8 cellular contexts compared by ENCODE assay signal in genomic region chr1:149390173-149390926, GRCh38.
DNase-seq lines count a peak whose midpoint lies in the region; TF ChIP-seq lines count a peak whose summit lies in the region.
"Not testable (repeated sequence)": the region's sequence is repeated elsewhere in the genome, so short reads cannot be mapped to it uniquely, and the experiment has no call there.

No MANE protein-coding gene starts in this region.

- H3K36me3 ChIP-seq in GM06990 (ENCODE audit: control insufficient read depth, insufficient read depth, low read length); esophagus (ENCODE audit: control insufficient read depth in 2 of 2, insufficient read depth in 2 of 2, low read length in 1 of 2): not testable (repeated sequence)

- H3K4me3 ChIP-seq in GM06990 (replicated peaks; ENCODE audit: low read depth, low read length) = peak overlapping the region; percentile 53
- H3K4me3 ChIP-seq in esophagus (ENCODE audit: low read depth in 1 of 2, low read length in 2 of 2) = peak overlapping the region; percentile 48 to 58

- H3K27me3 Mint-ChIP-seq in type B pancreatic cell = not testable (repeated sequence)

- peak overlapping the region; percentile 75 to 86 for H3K27ac ChIP-seq in esophagus (ENCODE audit: low read depth in 2 of 2, low read length in 1 of 2)

- H3K27me3 ChIP-seq in GM06990 (replicated peaks; ENCODE audit: control insufficient read depth, insufficient read depth, low read length); esophagus (ENCODE audit: control insufficient read depth in 1 of 2, insufficient read depth in 2 of 2, low read length in 2 of 2): not testable (repeated sequence)

- TF ChIP-seq CTCF in GM06990 (IDR thresholded peaks at IDR 0.05; ENCODE audit: insufficient read depth, low read length, poor library complexity, severe bottlenecking); type B pancreatic cell (conservative IDR thresholded peaks at IDR 0.05): not testable (repeated sequence)

- H3K4me1 ChIP-seq in esophagus (ENCODE audit: control insufficient read depth in 2 of 2, insufficient read depth in 2 of 2, low read length in 1 of 2) = not testable (repeated sequence)

- H3K27ac Mint-ChIP-seq in type B pancreatic cell = not testable (repeated sequence)

- not testable (repeated sequence) for H3K9me3 Mint-ChIP-seq in type B pancreatic cell

- 0% methylated on average over 9 to 48 of the region's 69 CpGs for WGBS in esophagus, 2 donors

- not testable (repeated sequence) for H3K36me3 Mint-ChIP-seq in type B pancreatic cell

- peak overlapping the region; percentile 85 for H3K4me3 Mint-ChIP-seq in type B pancreatic cell

- not testable (repeated sequence) for H3K9me3 ChIP-seq in esophagus (ENCODE audit: control insufficient read depth in 2 of 2, insufficient read depth in 1 of 2, low read depth in 1 of 2, low read length in 1 of 2)

- peak; percentile 68 for DNase-seq in GM06990 (ENCODE audit: extremely low read depth, insufficient read length)
- peak; percentile 1 to 21 for DNase-seq in NCI-H1930 (lab: John Stamatoyannopoulos, UW)
- DNase-seq in T-helper 2 cell = peak; percentile 22 to 74 (median 47)
- DNase-seq in activated gamma-delta T cell treated with anti-CD3 and anti-CD28 coated beads, Interleukin-2, amount 50 U/mL, for 16 hours (ENCODE audit: low read depth) = peak; percentile 32
- peak; percentile 40 for DNase-seq in medulla oblongata (ENCODE audit: extremely low spot score)
- peak; percentile 26 for DNase-seq in smooth muscle cell of the brain vasculature (ENCODE audit: low read depth, low spot score)
- DNase-seq in type B pancreatic cell (ENCODE audit: extremely low spot score, unreplicated experiment) = peak; percentile 80

- not testable (repeated sequence) for H3K4me1 Mint-ChIP-seq in type B pancreatic cell (ENCODE audit: unreplicated experiment)

Comparison
In these comparisons a context has a peak if more than half of its experiments do, and no peak if none do; other contexts are left out.
1. Peak in every context shown above with its lines: DNase-seq, H3K4me3 ChIP-seq and H3K27ac ChIP-seq.
2. DNase-seq: peak in every context shown above with its lines; median percentile 80 in type B pancreatic cell; 68 in GM06990; 47 in T-helper 2 cell; 40 in medulla oblongata; 32 in activated gamma-delta T cell treated with anti-CD3 and anti-CD28 coated beads, Interleukin-2, amount 50 U/mL, for 16 hours; 26 in smooth muscle cell of the brain vasculature; 11 in NCI-H1930.